ENCODE assay signal across 19 cellular contexts in genomic region chr11:55732936-55733335, GRCh38. TPM values are rescaled to one million over a fixed set of nuclear protein-coding genes. Genes with fewer than 3 reads are reported as not detected.
"Had no signal": no experiment of that assay in that cellular context is flagged by ENCODE, and none has a peak within 500 bp of the region (broad histone marks: within the 10 kb centered on the region; RNA-seq: fewer than 3 reads in every experiment).

No MANE protein-coding gene starts in this region.

- ATAC-seq: activated T-cell treated with anti-CD3 and anti-CD28 coated beads, Interleukin-2, amount 50 U/mL, for 72 hours; left ventricle myocardium superior; right cardiac atrium had no signal

- DNase-seq: activated CD4-positive, CD25-positive, alpha-beta regulatory T cell treated with anti-CD3 and anti-CD28 coated beads, Interleukin-2, amount 50 U/mL, for 72 hours; activated effector memory CD4-positive, alpha-beta T cell treated with anti-CD3 and anti-CD28 coated beads, Interleukin-2, amount 50 U/mL, for 16 hours; activated T-cell treated with anti-CD3 and anti-CD28 coated beads, Interleukin-2, amount 50 U/mL, for 72 hours; colonic mucosa; endodermal cell; foreskin fibroblast; left ventricle myocardium superior; right cardiac atrium; stimulated activated CD4-positive, alpha-beta T cell treated with anti-CD3 and anti-CD28 coated beads, Interleukin-2, amount 100 ng/mL, for 48 hours; stomach; upper lobe of left lung had no signal

RNA-seq across cellular contexts. Expression of gene OR5D13, which starts 40.3 kb away (rescaled TPM):
- total RNA-seq: activated CD8-positive, alpha-beta memory T cell treated with anti-CD3 and anti-CD28 coated beads for 36 hours; activated T-cell treated with anti-CD3 and anti-CD28 coated beads, Interleukin-2, amount 50 U/mL, for 72 hours; ascending aorta; colonic mucosa; endodermal cell; glomerular endothelial cell; left ventricle myocardium superior; mononuclear cell; omental fat pad; progenitor cell of endocrine pancreas; right cardiac atrium; skeletal muscle tissue; temporal lobe; upper lobe of left lung had no signal
